Comparison of ENCODE assay signal across 8 cellular contexts in genomic region chr5:149271195-149271716, GRCh38. TPM values are rescaled to one million over a fixed set of nuclear protein-coding genes. Genes with fewer than 3 reads are reported as not detected.
DNase-seq lines count a peak whose midpoint lies in the region; ATAC-seq and TF ChIP-seq lines count a peak whose summit lies in the region.

No MANE protein-coding gene starts in this region.

- 5% methylated on average over 29 of the region's 40 CpGs; no CpG with 5 or more reads in 1 of the 2 experiments for WGBS in IMR-90 (ENCODE audit: extremely low coverage in 2 of 2, insufficient read length in 1 of 2), 2 experiments

- H4K8ac ChIP-seq in IMR-90 (ENCODE audit: low read depth in 2 of 2, low read length in 2 of 2) = peak overlapping the region in 1 of 2 experiments; percentile 42; a peak in 1 of 4 replicates

- H2BK15ac ChIP-seq in IMR-90 (ENCODE audit: low read depth, low read length) = no peak overlapping the region

- H2AK5ac ChIP-seq in IMR-90 (ENCODE audit: low read depth, low read length) = no peak overlapping the region

- no peak for TF ChIP-seq CTCF in IMR-90 (conservative IDR thresholded peaks at IDR 0.05; ENCODE audit: low read depth, low read length)

- in situ Hi-C loops in IMR-90 (cut with MboI; ENCODE audit: low sequenced_read_pairs) = no loop called here

- H3K14ac ChIP-seq in IMR-90 (replicated peaks; ENCODE audit: low read depth, low read length) = no peak overlapping the region

- no peak overlapping the region for H3K27ac Mint-ChIP-seq in central memory CD8-positive, alpha-beta T cell (ENCODE audit: low read depth)

- H3K27me3 Mint-ChIP-seq in central memory CD8-positive, alpha-beta T cell = peaks cover 52% of the 10 kb centered on the region

- H3K23ac ChIP-seq in IMR-90 (ENCODE audit: low read depth, low read length) = 0 out of 2 replicates have a peak overlapping the region, but pooled peaks have one; percentile 12

- H3K27me3 ChIP-seq in ACC112 (ENCODE audit: insufficient read depth, low read length) = no peaks in the 10 kb centered on the region
- H3K27me3 ChIP-seq in IMR-90 (ENCODE audit: control insufficient read depth, insufficient read depth, low read length) = no peaks in the 10 kb centered on the region
- H3K27me3 ChIP-seq in muscle layer of duodenum (ENCODE audit: low read depth, low read length) = no peaks in the 10 kb centered on the region

- peak overlapping the region; percentile 61 for H3K4me2 ChIP-seq in IMR-90 (ENCODE audit: low read depth, low read length)

- H3K9me3 Mint-ChIP-seq in central memory CD8-positive, alpha-beta T cell = peaks cover 6% of the 10 kb centered on the region

- H3K4me1 ChIP-seq in ACC112 (ENCODE audit: control insufficient read depth, insufficient read depth, low read length, unreplicated experiment) (peaks cover 11% of the 10 kb centered on the region), IMR-90 (ENCODE audit: control insufficient read depth, insufficient read depth, low read length) (peaks cover 4% of the 10 kb centered on the region), muscle layer of duodenum (ENCODE audit: control insufficient read depth in 1 of 2, insufficient read depth in 2 of 2, low read length in 2 of 2) (peaks cover 0 to 5% of the 10 kb centered on the region in 2 donors)

- intact Hi-C loops in IMR-90 (cut with micrococcal nuclease) = loop anchor here (5.0 kb wide), 1 partner anchor 291 kb away; no protein-coding TSS in a partner anchor

- peaks cover 8% of the 10 kb centered on the region for H3K4me1 Mint-ChIP-seq in central memory CD8-positive, alpha-beta T cell

- no peak overlapping the region for H4K5ac ChIP-seq in IMR-90 (ENCODE audit: low read depth, low read length)

- peak overlapping the region; percentile 55 for H2BK120ac ChIP-seq in IMR-90 (ENCODE audit: low read depth, low read length)

- H2BK5ac ChIP-seq in IMR-90 (ENCODE audit: low read depth, low read length, poor library complexity, severe bottlenecking) = no peak overlapping the region

- POLR2A ChIA-PET in IMR-90 (lab: Charles Lee; ENCODE audit: unreplicated experiment) = no interaction called here

- H3K56ac ChIP-seq in IMR-90 (ENCODE audit: extremely low read depth, insufficient read depth, low read length) = no peak overlapping the region

- dilution Hi-C loops in IMR-90 (cut with HindIII; ENCODE audit: low sequenced_read_pairs, unreplicated experiment) = no loop called here

- no peak for TF ChIP-seq POLR2A in IMR-90 (IDR thresholded peaks at IDR 0.05; ENCODE audit: low read depth, low read length)

- DNase-seq in IMR-90 (no peak), NCI-H510A (lab: John Stamatoyannopoulos, UW) (no peak), GM19238 (ENCODE audit: insufficient read length, low spot score) (no peak)
- no peak for DNase-seq in central memory CD8-positive, alpha-beta T cell (ENCODE audit: low spot score in 2 of 2)

- peak overlapping the region; percentile 74 for H3K4me3 ChIP-seq in ACC112 (ENCODE audit: low read depth, low read length)
- H3K4me3 ChIP-seq in IMR-90 (ENCODE audit: insufficient read depth, low read depth, low read length) = peak overlapping the region; percentile 55
- peak overlapping the region; percentile 45 to 79 for H3K4me3 ChIP-seq in muscle layer of duodenum (ENCODE audit: low read depth in 1 of 2, low read length in 2 of 2)

- CTCF ChIA-PET in IMR-90 (lab: Yijun Ruan, JAX) = interaction anchor here (0.7 kb wide), 1 partner anchor 92 kb away, joined by 12 read pairs; no protein-coding TSS in a partner anchor

- peaks cover 2% of the 10 kb centered on the region for H3K36me3 Mint-ChIP-seq in central memory CD8-positive, alpha-beta T cell (ENCODE audit: insufficient read depth)

- no peak for ATAC-seq in IMR-90 (ENCODE audit: low read depth)
- no peak for ATAC-seq in central memory CD8-positive, alpha-beta T cell (replicated peaks; ENCODE audit: extremely low read depth, poor library complexity, severe bottlenecking)
- no peak for ATAC-seq in GM21515 (IDR thresholded peaks at IDR 0.05; ENCODE audit: unreplicated experiment)
- ATAC-seq in HG03520 (IDR thresholded peaks at IDR 0.05; ENCODE audit: unreplicated experiment) = no peak

- H2AFZ ChIP-seq in ACC112 (ENCODE audit: low read length, unreplicated experiment) (peak overlapping the region; percentile 62), IMR-90 (replicated peaks; ENCODE audit: low read length, poor library complexity) (peak overlapping the region; percentile 92)

- H3K4ac ChIP-seq in IMR-90 (ENCODE audit: low read depth, low read length) = peak overlapping the region; percentile 60

- H3K36me3 ChIP-seq in ACC112 (ENCODE audit: insufficient read depth, low read length) = no peaks in the 10 kb centered on the region
- H3K36me3 ChIP-seq in IMR-90 (ENCODE audit: control insufficient read depth, insufficient read depth, low read length) = no peaks in the 10 kb centered on the region
- no peaks in the 10 kb centered on the region for H3K36me3 ChIP-seq in muscle layer of duodenum (ENCODE audit: control insufficient read depth in 1 of 2, insufficient read depth in 2 of 2, low read length in 2 of 2)

- H3K9ac ChIP-seq in IMR-90 (ENCODE audit: low read depth, low read length) = peak overlapping the region; percentile 37

- peak overlapping the region; percentile 22 for H2AK9ac ChIP-seq in IMR-90 (replicated peaks; ENCODE audit: low read depth, low read length, poor library complexity)

- no peaks in the 10 kb centered on the region for H4K20me1 ChIP-seq in IMR-90 (ENCODE audit: insufficient read depth, low read length)

- peaks cover 2% of the 10 kb centered on the region; the same call in 1 of the 2 replicates for H3K9me3 ChIP-seq in IMR-90 (ENCODE audit: control insufficient read depth, insufficient read depth, low read length)
- H3K9me3 ChIP-seq in muscle layer of duodenum (ENCODE audit: control insufficient read depth in 1 of 2, low read length in 2 of 2) = peaks cover 4 to 11% of the 10 kb centered on the region in 2 donors

- BruUV-seq in IMR-90 (replicated peaks; lab: Mats Ljungman, UMichigan) = no TSS peak

- H3K18ac ChIP-seq in IMR-90 (ENCODE audit: low read depth, low read length) = no peak overlapping the region

- no peak overlapping the region for H4K91ac ChIP-seq in IMR-90 (ENCODE audit: insufficient read depth, low read depth, low read length)

- H3K9me1 ChIP-seq in IMR-90 (ENCODE audit: insufficient read depth, low read length) = peaks cover 2% of the 10 kb centered on the region; the same call in 1 of the 2 replicates

- no peak for TF ChIP-seq RAD21 in IMR-90 (IDR thresholded peaks at IDR 0.05; ENCODE audit: low read length)

- H3K79me1 ChIP-seq in IMR-90 (ENCODE audit: low read depth in 1 of 2, low read length in 2 of 2) = peaks cover 6 to 15% of the 10 kb centered on the region in 2 experiments

- peak overlapping the region; percentile 75 for H3K4me3 Mint-ChIP-seq in central memory CD8-positive, alpha-beta T cell

- no peak overlapping the region for H3K27ac ChIP-seq in ACC112 (ENCODE audit: low read depth, low read length)
- no peak overlapping the region; the same call in 1 of the 2 replicates for H3K27ac ChIP-seq in IMR-90 (ENCODE audit: insufficient read depth, low read length)
- no peak overlapping the region for H3K27ac ChIP-seq in muscle layer of duodenum (ENCODE audit: low read length)

- no peak overlapping the region for H2BK20ac ChIP-seq in IMR-90 (ENCODE audit: low read depth, low read length)

- no peaks in the 10 kb centered on the region for H3K79me2 ChIP-seq in ACC112 (ENCODE audit: control insufficient read depth, insufficient read depth, low read length, unreplicated experiment)

TF ChIP-seq in IMR-90, 13 proteins besides CTCF, POLR2A, EP300 and RAD21:
- TF ChIP-seq RFX5 (IDR thresholded peaks at IDR 0.05; ENCODE audit: low read depth, low read length) (no peak), CEBPB (IDR thresholded peaks at IDR 0.05; ENCODE audit: low read depth, low read length) (peak; percentile 85), CHD1 (IDR thresholded peaks at IDR 0.05; ENCODE audit: low read depth, low read length) (no peak), MAFK (IDR thresholded peaks at IDR 0.05; ENCODE audit: low read depth, low read length) (no peak)
- TF ChIP-seq, protein P1, sequence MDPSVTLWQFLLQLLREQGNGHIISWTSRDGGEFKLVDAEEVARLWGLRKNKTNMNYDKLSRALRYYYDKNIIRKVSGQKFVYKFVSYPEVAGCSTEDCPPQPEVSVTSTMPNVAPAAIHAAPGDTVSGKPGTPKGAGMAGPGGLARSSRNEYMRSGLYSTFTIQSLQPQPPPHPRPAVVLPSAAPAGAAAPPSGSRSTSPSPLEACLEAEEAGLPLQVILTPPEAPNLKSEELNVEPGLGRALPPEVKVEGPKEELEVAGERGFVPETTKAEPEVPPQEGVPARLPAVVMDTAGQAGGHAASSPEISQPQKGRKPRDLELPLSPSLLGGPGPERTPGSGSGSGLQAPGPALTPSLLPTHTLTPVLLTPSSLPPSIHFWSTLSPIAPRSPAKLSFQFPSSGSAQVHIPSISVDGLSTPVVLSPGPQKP (IDR thresholded peaks at IDR 0.05; ENCODE audit: borderline replicate concordance, low read depth, low read length) = no peak
TF ChIP-seq in IMR-90: peak in this region for 1.

RNA-seq across cellular contexts. Expression of gene AFAP1L1, which starts 0.4 kb away (rescaled TPM):
- total RNA-seq in IMR-90 (2012; rRNA removed) = 5.3 and 5.7 TPM in 2 replicates
- 2.9 and 3.3 TPM in 2 replicates for polyA plus RNA-seq in IMR-90 (2012; rRNA removed)
- 2.4 and 2.9 TPM in 2 replicates for polyA plus RNA-seq in IMR-90 (2012; cell fraction: cytosol; rRNA removed)
- 2.3 and 2.4 TPM in 2 replicates for polyA plus RNA-seq in IMR-90 (2012; cell fraction: nucleus; rRNA removed; ENCODE audit: low replicate concordance)
